ENCODE assay signal across 17 cellular contexts in the genomic region with DNA sequence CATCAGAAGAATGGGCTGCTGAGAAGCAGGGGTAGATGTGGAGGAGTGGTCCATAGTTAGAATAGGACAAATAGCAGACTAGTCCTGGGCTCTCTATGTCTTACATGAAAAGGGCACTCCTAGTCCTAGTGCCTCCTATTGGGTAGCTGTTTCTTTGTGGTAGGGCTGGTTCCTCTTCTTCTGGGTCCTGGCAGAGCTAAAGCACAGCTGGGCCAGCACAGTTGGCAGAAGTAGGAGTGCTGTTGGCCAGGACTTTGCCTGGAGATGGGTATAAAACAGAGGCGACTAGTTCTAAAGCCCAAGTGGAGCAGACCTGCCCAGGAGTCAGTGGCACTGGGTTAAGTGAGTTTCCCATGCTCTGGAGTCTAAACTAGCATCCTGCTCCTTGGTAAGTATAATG.
"Had no signal": no experiment of that assay in that cellular context is flagged by ENCODE, and none has a peak within 500 bp of the region (broad histone marks: within the 10 kb centered on the region; RNA-seq: fewer than 3 reads in every experiment).

No MANE protein-coding gene starts in this region.

- H3K4me3 Mint-ChIP-seq: endodermal cell; natural killer cell; stimulated activated memory B cell treated with anti-CD40 and anti-IgM and Interleukin-4, amounts not matched to agents 10 μg/mL and 1 μg/mL and 100 μg/mL, for 72 hours; stimulated activated naive CD8-positive, alpha-beta T cell treated with anti-CD3 and anti-CD28 coated beads, Interleukin-15, amount 100 ng/mL, for 72 hours had no signal

- H3K36me3 Mint-ChIP-seq: natural killer cell had no signal

- H3K9me3 Mint-ChIP-seq: natural killer cell; stimulated activated memory B cell treated with anti-CD40 and anti-IgM and Interleukin-4, amounts not matched to agents 10 μg/mL and 1 μg/mL and 100 μg/mL, for 72 hours; stimulated activated naive CD8-positive, alpha-beta T cell treated with anti-CD3 and anti-CD28 coated beads, Interleukin-15, amount 100 ng/mL, for 72 hours had no signal

- H3K27me3 Mint-ChIP-seq: stimulated activated memory B cell treated with anti-CD40 and anti-IgM and Interleukin-4, amounts not matched to agents 10 μg/mL and 1 μg/mL and 100 μg/mL, for 72 hours had no signal

- H3K4me3 ChIP-seq: hepatocyte, pancreas, smooth muscle cell had no signal

- H3K27me3 ChIP-seq: foreskin keratinocyte, hepatocyte, pancreas had no signal

- H3K4me1 Mint-ChIP-seq: stimulated activated naive CD8-positive, alpha-beta T cell treated with anti-CD3 and anti-CD28 coated beads, Interleukin-15, amount 100 ng/mL, for 72 hours had no signal

- DNase-seq: dermis blood vessel endothelial cell; effector CD4-positive, alpha-beta T cell; endodermal cell; erythroblast; foreskin keratinocyte; kidney; left colon; mammary epithelial cell; natural killer cell; occipital lobe; pancreas; stimulated activated CD4-positive, alpha-beta T cell treated with anti-CD3 and anti-CD28 coated beads, Interleukin-4, amount 100 ng/mL, for 24 hours; stimulated activated naive CD8-positive, alpha-beta T cell treated with anti-CD3 and anti-CD28 coated beads, Interleukin-15, amount 100 ng/mL, for 72 hours; trophoblast cell had no signal

- H3K27ac ChIP-seq: foreskin keratinocyte, hepatocyte, pancreas had no signal

- ATAC-seq: foreskin keratinocyte; left colon; pancreas; stimulated activated memory B cell treated with anti-CD40 and anti-IgM and Interleukin-4, amounts not matched to agents 10 μg/mL and 1 μg/mL and 100 μg/mL, for 72 hours; stimulated activated naive CD8-positive, alpha-beta T cell treated with anti-CD3 and anti-CD28 coated beads, Interleukin-15, amount 100 ng/mL, for 72 hours had no signal

- H3K36me3 ChIP-seq: pancreas had no signal

- H3K27ac Mint-ChIP-seq: endodermal cell; natural killer cell; stimulated activated memory B cell treated with anti-CD40 and anti-IgM and Interleukin-4, amounts not matched to agents 10 μg/mL and 1 μg/mL and 100 μg/mL, for 72 hours had no signal

- H3K9me3 ChIP-seq: pancreas had no signal
